In the genomic region with DNA sequence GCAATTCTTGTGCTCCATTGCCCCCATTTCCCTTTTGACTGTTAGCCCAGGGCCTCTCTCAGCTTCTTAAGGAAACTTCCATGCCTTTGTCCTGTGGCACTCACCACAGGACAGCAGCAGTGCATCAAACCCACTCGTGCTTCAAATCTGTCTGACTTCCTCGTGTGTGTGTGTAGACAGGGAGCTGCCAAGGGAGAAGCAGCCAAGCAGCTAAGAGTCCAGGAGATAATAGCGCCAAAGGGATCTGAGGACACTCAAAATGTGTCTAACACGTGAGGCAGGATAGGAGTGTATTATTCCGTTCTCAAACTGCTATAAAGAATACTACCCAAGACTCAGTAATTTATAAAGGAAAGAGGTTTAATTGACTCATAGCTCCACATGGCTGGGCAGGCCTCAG, we compare ENCODE assay signal across 1 cellular context.
TF ChIP-seq lines count a peak whose summit lies in the region.

No MANE protein-coding gene starts in this region.

TF ChIP-seq in GM23338, 12 proteins besides CTCF, POLR2A, EP300 and RAD21 (continued from another document):
- TF ChIP-seq, protein P1, sequence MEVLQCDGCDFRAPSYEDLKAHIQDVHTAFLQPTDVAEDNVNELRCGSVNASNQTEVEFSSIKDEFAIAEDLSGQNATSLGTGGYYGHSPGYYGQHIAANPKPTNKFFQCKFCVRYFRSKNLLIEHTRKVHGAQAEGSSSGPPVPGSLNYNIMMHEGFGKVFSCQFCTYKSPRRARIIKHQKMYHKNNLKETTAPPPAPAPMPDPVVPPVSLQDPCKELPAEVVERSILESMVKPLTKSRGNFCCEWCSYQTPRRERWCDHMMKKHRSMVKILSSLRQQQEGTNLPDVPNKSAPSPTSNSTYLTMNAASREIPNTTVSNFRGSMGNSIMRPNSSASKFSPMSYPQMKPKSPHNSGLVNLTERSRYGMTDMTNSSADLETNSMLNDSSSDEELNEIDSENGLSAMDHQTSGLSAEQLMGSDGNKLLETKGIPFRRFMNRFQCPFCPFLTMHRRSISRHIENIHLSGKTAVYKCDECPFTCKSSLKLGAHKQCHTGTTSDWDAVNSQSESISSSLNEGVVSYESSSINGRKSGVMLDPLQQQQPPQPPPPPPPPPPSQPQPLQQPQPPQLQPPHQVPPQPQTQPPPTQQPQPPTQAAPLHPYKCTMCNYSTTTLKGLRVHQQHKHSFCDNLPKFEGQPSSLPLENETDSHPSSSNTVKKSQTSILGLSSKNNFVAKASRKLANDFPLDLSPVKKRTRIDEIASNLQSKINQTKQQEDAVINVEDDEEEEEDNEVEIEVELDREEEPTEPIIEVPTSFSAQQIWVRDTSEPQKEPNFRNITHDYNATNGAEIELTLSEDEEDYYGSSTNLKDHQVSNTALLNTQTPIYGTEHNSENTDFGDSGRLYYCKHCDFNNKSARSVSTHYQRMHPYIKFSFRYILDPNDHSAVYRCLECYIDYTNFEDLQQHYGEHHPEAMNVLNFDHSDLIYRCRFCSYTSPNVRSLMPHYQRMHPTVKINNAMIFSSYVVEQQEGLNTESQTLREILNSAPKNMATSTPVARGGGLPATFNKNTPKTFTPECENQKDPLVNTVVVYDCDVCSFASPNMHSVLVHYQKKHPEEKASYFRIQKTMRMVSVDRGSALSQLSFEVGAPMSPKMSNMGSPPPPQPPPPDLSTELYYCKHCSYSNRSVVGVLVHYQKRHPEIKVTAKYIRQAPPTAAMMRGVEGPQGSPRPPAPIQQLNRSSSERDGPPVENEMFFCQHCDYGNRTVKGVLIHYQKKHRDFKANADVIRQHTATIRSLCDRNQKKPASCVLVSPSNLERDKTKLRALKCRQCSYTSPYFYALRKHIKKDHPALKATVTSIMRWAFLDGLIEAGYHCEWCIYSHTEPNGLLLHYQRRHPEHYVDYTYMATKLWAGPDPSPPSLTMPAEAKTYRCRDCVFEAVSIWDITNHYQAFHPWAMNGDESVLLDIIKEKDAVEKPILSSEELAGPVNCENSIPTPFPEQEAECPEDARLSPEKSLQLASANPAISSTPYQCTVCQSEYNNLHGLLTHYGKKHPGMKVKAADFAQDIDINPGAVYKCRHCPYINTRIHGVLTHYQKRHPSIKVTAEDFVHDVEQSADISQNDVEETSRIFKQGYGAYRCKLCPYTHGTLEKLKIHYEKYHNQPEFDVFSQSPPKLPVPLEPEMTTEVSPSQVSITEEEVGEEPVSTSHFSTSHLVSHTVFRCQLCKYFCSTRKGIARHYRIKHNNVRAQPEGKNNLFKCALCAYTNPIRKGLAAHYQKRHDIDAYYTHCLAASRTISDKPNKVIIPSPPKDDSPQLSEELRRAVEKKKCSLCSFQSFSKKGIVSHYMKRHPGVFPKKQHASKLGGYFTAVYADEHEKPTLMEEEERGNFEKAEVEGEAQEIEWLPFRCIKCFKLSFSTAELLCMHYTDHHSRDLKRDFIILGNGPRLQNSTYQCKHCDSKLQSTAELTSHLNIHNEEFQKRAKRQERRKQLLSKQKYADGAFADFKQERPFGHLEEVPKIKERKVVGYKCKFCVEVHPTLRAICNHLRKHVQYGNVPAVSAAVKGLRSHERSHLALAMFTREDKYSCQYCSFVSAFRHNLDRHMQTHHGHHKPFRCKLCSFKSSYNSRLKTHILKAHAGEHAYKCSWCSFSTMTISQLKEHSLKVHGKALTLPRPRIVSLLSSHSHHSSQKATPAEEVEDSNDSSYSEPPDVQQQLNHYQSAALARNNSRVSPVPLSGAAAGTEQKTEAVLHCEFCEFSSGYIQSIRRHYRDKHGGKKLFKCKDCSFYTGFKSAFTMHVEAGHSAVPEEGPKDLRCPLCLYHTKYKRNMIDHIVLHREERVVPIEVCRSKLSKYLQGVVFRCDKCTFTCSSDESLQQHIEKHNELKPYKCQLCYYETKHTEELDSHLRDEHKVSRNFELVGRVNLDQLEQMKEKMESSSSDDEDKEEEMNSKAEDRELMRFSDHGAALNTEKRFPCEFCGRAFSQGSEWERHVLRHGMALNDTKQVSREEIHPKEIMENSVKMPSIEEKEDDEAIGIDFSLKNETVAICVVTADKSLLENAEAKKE (CRISPR knock-in tag; IDR thresholded peaks at IDR 0.05), result no peak
- TF ChIP-seq ZNF114 (CRISPR knock-in tag; IDR thresholded peaks at IDR 0.05), result no peak
